8 cellular contexts compared by ENCODE assay signal in the genomic region with DNA sequence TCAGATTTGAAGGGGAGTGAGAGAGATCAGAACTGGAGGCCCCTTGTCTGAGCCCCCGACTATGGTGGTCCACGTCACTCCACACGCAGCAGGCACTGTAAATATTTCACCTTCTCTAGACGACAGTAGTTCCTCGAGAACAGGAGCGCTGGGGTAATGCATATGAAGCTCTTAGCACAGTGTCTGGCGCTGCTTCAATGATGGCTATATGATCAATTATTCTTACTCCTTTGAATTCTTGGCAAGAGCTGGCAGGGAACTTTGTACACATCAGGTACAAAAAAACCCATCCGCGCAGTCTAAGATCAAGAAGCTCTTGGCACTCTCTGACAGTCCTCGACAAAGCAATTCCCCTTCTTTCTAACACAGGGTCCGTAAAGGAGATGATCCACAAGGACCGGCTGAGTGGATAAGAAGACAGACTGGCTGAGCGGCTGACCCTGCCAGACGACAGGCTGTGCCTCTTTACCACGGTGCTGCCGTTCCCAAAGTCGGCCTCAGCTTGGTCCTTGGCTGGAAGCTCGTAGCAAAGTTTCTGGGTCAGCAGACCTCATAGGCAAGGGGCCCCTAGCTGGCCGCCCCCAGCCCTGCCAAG. TPM values are rescaled to one million over a fixed set of nuclear protein-coding genes. Genes with fewer than 3 reads are reported as not detected.
DNase-seq lines count a peak whose midpoint lies in the region; ATAC-seq, FAIRE-seq and TF ChIP-seq lines count a peak whose summit lies in the region.

No MANE protein-coding gene starts in this region.

- H3K27ac Mint-ChIP-seq in type B pancreatic cell, result no peak overlapping the region

- FAIRE-seq in HepG2 (lab: Jason Lieb, UNC), result no peak

- H3K36me3 Mint-ChIP-seq in type B pancreatic cell, result no peaks in the 10 kb centered on the region

- no peaks in the 10 kb centered on the region for H4K20me1 ChIP-seq in HepG2 (ENCODE audit: insufficient read depth, low read length)

- peak overlapping the region; percentile 83; the same call in 1 of the 2 replicates for H3K9ac ChIP-seq in ES-I3 (ENCODE audit: low read depth, low read length)
- H3K9ac ChIP-seq in HUES48 (ENCODE audit: low read depth, low read length), result no peak overlapping the region
- H3K9ac ChIP-seq in HepG2 (ENCODE audit: insufficient read depth, low read depth, low read length), result no peak overlapping the region

- no TSS peak for BruUV-seq in HepG2 (replicated peaks; lab: Mats Ljungman, UMichigan)

- no peaks in the 10 kb centered on the region for H3K4me1 Mint-ChIP-seq in type B pancreatic cell (ENCODE audit: unreplicated experiment)

- H3K9me3 ChIP-seq in ES-I3 (ENCODE audit: control insufficient read depth, insufficient read depth, low read length) (no peaks in the 10 kb centered on the region), HUES48 (ENCODE audit: control insufficient read depth, insufficient read depth, low read length) (no peaks in the 10 kb centered on the region), ascending aorta (no peaks in the 10 kb centered on the region), HepG2 (ENCODE audit: low read length) (no peaks in the 10 kb centered on the region), body of pancreas (no peaks in the 10 kb centered on the region)

- H3K4me1 ChIP-seq in ES-I3 (ENCODE audit: insufficient read depth, low read length) (no peaks in the 10 kb centered on the region; the same call in 1 of the 2 replicates), HUES48 (ENCODE audit: control insufficient read depth, insufficient read depth, low read length) (peaks cover 6% of the 10 kb centered on the region), ascending aorta (peaks cover 0 to 3% of the 10 kb centered on the region in 2 donors), HepG2 (ENCODE audit: insufficient read depth, low read length) (peaks cover 23% of the 10 kb centered on the region), body of pancreas (peaks cover 8% of the 10 kb centered on the region)

- 80% methylated on average over 12 of the region's 19 CpGs for WGBS in HepG2 (ENCODE audit: low lambda C conversion rate)
- 32 to 56% methylated on average over 11 to 19 of the region's 19 CpGs for WGBS in body of pancreas, 2 donors

- intact Hi-C loops in ascending aorta (cut with DNase I) (no loop called here), HepG2 (cut with micrococcal nuclease; ENCODE audit: unreplicated experiment) (no loop called here), body of pancreas (cut with DNase I) (no loop called here)

- H3K4me2 ChIP-seq in HepG2 (ENCODE audit: low read depth, low read length), result peak overlapping the region; percentile 43

- TF ChIP-seq CTCF in ascending aorta (IDR thresholded peaks at IDR 0.05) (no peak), HepG2 (CRISPR knock-in tag; IDR thresholded peaks at IDR 0.05) (no peak), type B pancreatic cell (conservative IDR thresholded peaks at IDR 0.05) (no peak), body of pancreas (IDR thresholded peaks at IDR 0.05) (no peak)

- CTCF ChIA-PET in HepG2 (lab: Yijun Ruan, JAX; ENCODE audit: low intra/inter-chr PET ratio, low total read pairs), result no interaction called here

- ATAC-seq in HepG2, result peak; percentile 36
- no peak for ATAC-seq in GM19463 (IDR thresholded peaks at IDR 0.05; ENCODE audit: unreplicated experiment)
- no peak for ATAC-seq in body of pancreas

- POLR2A ChIA-PET in HepG2 (lab: Yijun Ruan, JAX), result no interaction called here

- H3K36me3 ChIP-seq in ES-I3 (ENCODE audit: insufficient read depth, low read length) (no peaks in the 10 kb centered on the region), HUES48 (ENCODE audit: control insufficient read depth, insufficient read depth, low read length) (no peaks in the 10 kb centered on the region), ascending aorta (no peaks in the 10 kb centered on the region), HepG2 (replicated peaks in 1 of 2; ENCODE audit: control insufficient read depth in 1 of 2, insufficient read depth in 2 of 2, low read length in 2 of 2) (no peaks in the 10 kb centered on the region), body of pancreas (replicated peaks in 1 of 2; ENCODE audit: insufficient read depth in 1 of 2, low read depth in 2 of 2) (no peaks in the 10 kb centered on the region)

- DNase-seq in ascending aorta (ENCODE audit: low spot score in 2 of 2) (no peak), HepG2 (ENCODE audit: low spot score) (no peak), type B pancreatic cell (ENCODE audit: extremely low spot score, unreplicated experiment) (no peak), NCI-H2107 (lab: John Stamatoyannopoulos, UW) (no peak), body of pancreas (no peak)

- TF ChIP-seq RAD21 in HepG2 (CRISPR knock-in tag; IDR thresholded peaks at IDR 0.05), result no peak

- H3K79me2 ChIP-seq in HepG2 (ENCODE audit: insufficient read depth, low read length), result no peaks in the 10 kb centered on the region

- H3K27ac ChIP-seq in HUES48 (ENCODE audit: low read depth, low read length) (no peak overlapping the region), ascending aorta (peak overlapping the region; percentile 10 to 13), HepG2 (ENCODE audit: extremely low read length, insufficient read depth, low read length) (no peak overlapping the region), body of pancreas (peak overlapping the region in 2 of 4 donors; percentile 43 to 70)

- in situ Hi-C loops in HepG2 (cut with HindIII; ENCODE audit: extremely low pct_ligation_motif_present, low pct_unique_long_range_greater_than_20kb), result no loop called here

- no peak for TF ChIP-seq POLR2A in HepG2 (IDR thresholded peaks at IDR 0.05; ENCODE audit: insufficient read depth in 1 of 2, low read depth in 2 of 2, low read length in 2 of 2)
- no peak for TF ChIP-seq POLR2A in body of pancreas (IDR thresholded peaks at IDR 0.05)

- H2AFZ ChIP-seq in HepG2 (ENCODE audit: low read length), result no peak overlapping the region

- H3K9me3 Mint-ChIP-seq in type B pancreatic cell, result no peaks in the 10 kb centered on the region

- H3K27me3 ChIP-seq in HUES48 (ENCODE audit: control insufficient read depth, insufficient read depth, low read length), result peaks cover 14% of the 10 kb centered on the region
- H3K27me3 ChIP-seq in ascending aorta, result peaks cover 4% of the 10 kb centered on the region
- H3K27me3 ChIP-seq in HepG2 (ENCODE audit: control insufficient read depth in 1 of 2, insufficient read depth in 2 of 2, low read length in 2 of 2), result peaks cover 14 to 60% of the 10 kb centered on the region in 2 experiments
- no peaks in the 10 kb centered on the region for H3K27me3 ChIP-seq in body of pancreas

- peak overlapping the region; percentile 79 for H3K4me3 Mint-ChIP-seq in type B pancreatic cell

- TF ChIP-seq EP300 in HepG2 (IDR thresholded peaks at IDR 0.05; ENCODE audit: low read depth in 2 of 2, low read length in 2 of 2) (no peak), HepG2 (CRISPR knock-in tag; IDR thresholded peaks at IDR 0.05; ENCODE audit: borderline replicate concordance) (no peak)

- H3K4me3 ChIP-seq in HUES48 (ENCODE audit: low read depth, low read length) (peak overlapping the region; percentile 28), ascending aorta (peak overlapping the region; percentile 46 to 63), HepG2 (replicated peaks in 1 of 3; ENCODE audit: insufficient read depth in 1 of 3, low read depth in 2 of 3, low read length in 3 of 3) (peak overlapping the region in 1 of 3 experiments; percentile 57; a peak in 2 of 6 replicates), body of pancreas (no peak overlapping the region)

- H3K27me3 Mint-ChIP-seq in type B pancreatic cell, result peaks cover 34% of the 10 kb centered on the region

TF ChIP-seq in HepG2, 621 proteins besides CTCF, POLR2A, EP300 and RAD21:
- TF ChIP-seq ZNF792 (CRISPR knock-in tag; IDR thresholded peaks at IDR 0.05) (no peak), EZH2 (conservative IDR thresholded peaks at IDR 0.05; ENCODE audit: low read depth, low read length) (0 out of 2 replicates have a peak, but pooled peaks have one; percentile 60)

RNA-seq across cellular contexts. Expression of a gene that starts 0.5 kb away (rescaled TPM):
- total RNA-seq in ascending aorta (22.6 TPM), HepG2 (2016; rRNA removed; fragmentation: Illumina TruSeq; extraction: Trizol) (not detected in 2 replicates), type B pancreatic cell (ENCODE audit: low replicate concordance) (0.50 and 0.68 TPM in 2 replicates), body of pancreas (1 to 10 TPM in 1 of 2 donors, under 1 TPM in 1; 0.66 to 1.8 TPM)
- total RNA-seq in HepG2 (2016; cell fraction: cytosol; rRNA removed; fragmentation: Illumina TruSeq; extraction: Trizol; ENCODE audit: low read depth), result not detected in 2 replicates
- total RNA-seq in HepG2 (2016; cell fraction: insoluble cytoplasmic fraction; rRNA removed; fragmentation: Illumina TruSeq; extraction: Trizol), result not detected in 2 replicates
- not detected in 2 replicates for total RNA-seq in HepG2 (2016; cell fraction: membrane; rRNA removed; fragmentation: Illumina TruSeq; extraction: Trizol)
- not detected in 2 replicates for total RNA-seq in HepG2 (2016; cell fraction: nucleus; rRNA removed; fragmentation: Illumina TruSeq; extraction: Trizol)
- polyA plus RNA-seq in HepG2 (2011; rRNA removed), result not detected in 2 replicates
- polyA plus RNA-seq in HepG2 (2011; cell fraction: cytosol; rRNA removed), result not detected in 2 replicates
- not detected in 2 replicates for polyA plus RNA-seq in HepG2 (2011; cell fraction: nucleus; rRNA removed)
- polyA plus RNA-seq in HepG2 (2012), result not detected in 2 replicates
- not detected in 2 replicates for polyA plus RNA-seq in HepG2 (2016; cell fraction: cytosol; fragmentation: Illumina TruSeq; extraction: Trizol; ENCODE audit: low read depth)
- polyA plus RNA-seq in HepG2 (2016; cell fraction: insoluble cytoplasmic fraction; fragmentation: Illumina TruSeq; extraction: Trizol; ENCODE audit: low read depth), result not detected in 2 replicates
- polyA plus RNA-seq in HepG2 (2016; cell fraction: membrane; fragmentation: Illumina TruSeq; extraction: Trizol; ENCODE audit: low read depth), result not detected in 2 replicates
- polyA plus RNA-seq in HepG2 (2016; cell fraction: nucleus; fragmentation: Illumina TruSeq; extraction: Trizol; ENCODE audit: insufficient read depth, low read depth), result not detected in 2 replicates
- polyA minus RNA-seq in HepG2 (2011; rRNA and poly(A)+ RNA removed; ENCODE audit: low replicate concordance), result not detected in 2 replicates
- not detected in 2 replicates for polyA minus RNA-seq in HepG2 (2011; cell fraction: cytosol; rRNA and poly(A)+ RNA removed)
- not detected in 2 replicates for polyA minus RNA-seq in HepG2 (2011; cell fraction: nucleus; rRNA and poly(A)+ RNA removed)

Comparison
In these comparisons a context has a peak if more than half of its experiments do, and no peak if none do; other contexts are left out.
1. H3K27ac ChIP-seq: peak in ascending aorta (2 of 2); none in HUES48 (single experiment) and HepG2 (single experiment).
2. H3K4me3 ChIP-seq: peak in HUES48 (single experiment) and ascending aorta (2 of 2); none in body of pancreas (0 of 2).